Comparison of ENCODE assay signal across 8 cellular contexts in the genomic region with DNA sequence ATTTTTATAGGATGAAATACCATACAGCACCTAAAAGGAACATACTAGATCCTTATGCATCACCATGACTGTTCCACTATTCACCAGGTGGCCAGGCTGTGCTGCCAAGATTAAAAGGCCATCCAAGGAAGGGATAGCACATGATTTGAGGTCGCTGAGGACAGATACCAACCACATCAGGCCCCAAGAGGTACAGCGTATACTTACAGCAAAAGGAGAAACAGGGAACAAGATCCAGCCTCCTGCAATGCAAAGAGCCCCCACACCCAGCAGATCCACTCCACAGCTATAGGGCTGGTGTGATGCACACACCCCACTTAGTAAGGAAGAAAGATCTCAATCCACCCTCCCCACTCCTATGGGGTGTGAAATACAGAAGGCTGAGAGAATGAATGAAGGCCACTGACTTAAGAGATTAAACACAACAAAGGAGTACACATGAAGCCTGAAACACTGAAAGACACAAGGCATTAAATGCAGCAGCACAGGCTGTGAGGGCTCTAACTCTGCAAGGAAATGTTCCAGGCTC. TPM values are rescaled to one million over a fixed set of nuclear protein-coding genes. Genes with fewer than 3 reads are reported as not detected.
DNase-seq lines count a peak whose midpoint lies in the region; ATAC-seq lines count a peak whose summit lies in the region.

No MANE protein-coding gene starts in this region.

- CTCF ChIA-PET in activated CD4-positive, alpha-beta memory T cell treated with anti-CD3 and anti-CD28 coated beads, Interleukin-2, amount 10 ng/mL, durations not matched to agents 7 days and 5 days (lab: Charles Lee): no interaction called here

- peaks cover 26% of the 10 kb centered on the region for H3K4me1 Mint-ChIP-seq in activated CD4-positive, alpha-beta memory T cell treated with anti-CD3 and anti-CD28 coated beads, Interleukin-2, amount 10 ng/mL, durations not matched to agents 7 days and 5 days

- H3K9ac ChIP-seq in BLaER1 treated with 17β-estradiol and CSF1 and Interleukin-3, amounts not matched to agents 10 nM and 100 nM: peak overlapping the region; percentile 87 to 97 (median 92)
- peak overlapping the region; percentile 89 for H3K9ac ChIP-seq in skeletal muscle satellite cell (ENCODE audit: low read depth, low read length)

- no peak overlapping the region for H3K27ac Mint-ChIP-seq in activated CD4-positive, alpha-beta memory T cell treated with anti-CD3 and anti-CD28 coated beads, Interleukin-2, amount 10 ng/mL, durations not matched to agents 7 days and 5 days

- ATAC-seq in left ventricle myocardium superior (peak; percentile 50), HG03439 (IDR thresholded peaks at IDR 0.05; ENCODE audit: unreplicated experiment) (no peak)

- in situ Hi-C loops in HAP-1 (cut with MboI; ENCODE audit: low sequenced_read_pairs): no loop called here

- H3K36me3 ChIP-seq in BLaER1 treated with 17β-estradiol and CSF1 and Interleukin-3, amounts not matched to agents 10 nM and 100 nM: peaks cover 24 to 42% (median 38%) of the 10 kb centered on the region in 11 experiments
- H3K36me3 ChIP-seq in HAP-1 (replicated peaks): peaks cover 4% of the 10 kb centered on the region; the same call in 1 of the 2 replicates
- peaks cover 9% of the 10 kb centered on the region for H3K36me3 ChIP-seq in skeletal muscle satellite cell (ENCODE audit: insufficient read depth, low read length)

- peak overlapping the region; percentile 85 to 100 (median 94) for H3K4me3 ChIP-seq in BLaER1 treated with 17β-estradiol and CSF1 and Interleukin-3, amounts not matched to agents 10 nM and 100 nM
- H3K4me3 ChIP-seq in HAP-1 (peak overlapping the region; percentile 57), skeletal muscle satellite cell (ENCODE audit: low read length) (peak overlapping the region; percentile 83)

- peak; percentile 38 to 69 for DNase-seq in HAP-1 (ENCODE audit: low spot score in 2 of 2)
- no peak for DNase-seq in activated CD4-positive, alpha-beta memory T cell treated with anti-CD3 and anti-CD28 coated beads, Interleukin-2, amount 10 ng/mL, durations not matched to agents 7 days and 5 days
- no peak for DNase-seq in left ventricle myocardium superior
- no peak for DNase-seq in kidney glomerular epithelial cell (lab: John Stamatoyannopoulos, UW)
- no peak for DNase-seq in DMS79 (lab: John Stamatoyannopoulos, UW)

- peaks cover 22 to 30% (median 27%) of the 10 kb centered on the region in 10 experiments for H3K4me1 ChIP-seq in BLaER1 treated with 17β-estradiol and CSF1 and Interleukin-3, amounts not matched to agents 10 nM and 100 nM
- no peaks in the 10 kb centered on the region for H3K4me1 ChIP-seq in HAP-1
- H3K4me1 ChIP-seq in skeletal muscle satellite cell (ENCODE audit: control insufficient read depth, insufficient read depth, low read length): peaks cover 12% of the 10 kb centered on the region

- peak overlapping the region; percentile 85 for H3K4me3 Mint-ChIP-seq in activated CD4-positive, alpha-beta memory T cell treated with anti-CD3 and anti-CD28 coated beads, Interleukin-2, amount 10 ng/mL, durations not matched to agents 7 days and 5 days

- H3K27ac ChIP-seq in BLaER1 treated with 17β-estradiol and CSF1 and Interleukin-3, amounts not matched to agents 10 nM and 100 nM: peak overlapping the region in 9 of 11 experiments; percentile 81 to 89 (median 85); a peak in 17 of 22 replicates

- peaks cover 35% of the 10 kb centered on the region for H3K36me3 Mint-ChIP-seq in activated CD4-positive, alpha-beta memory T cell treated with anti-CD3 and anti-CD28 coated beads, Interleukin-2, amount 10 ng/mL, durations not matched to agents 7 days and 5 days (ENCODE audit: low read depth)

- intact Hi-C loops in left ventricle myocardium superior (cut with micrococcal nuclease): no loop called here

- H3K4me2 ChIP-seq in BLaER1 treated with 17β-estradiol and CSF1 and Interleukin-3, amounts not matched to agents 10 nM and 100 nM: peak overlapping the region; percentile 81 to 92 (median 86)
- H3K4me2 ChIP-seq in skeletal muscle satellite cell (ENCODE audit: low read length): peak overlapping the region; percentile 79

- H3K27me3 ChIP-seq in BLaER1 treated with 17β-estradiol and CSF1 and Interleukin-3, amounts not matched to agents 10 nM and 100 nM: no peaks in the 10 kb centered on the region
- H3K27me3 ChIP-seq in HAP-1 (ENCODE audit: low read depth) (no peaks in the 10 kb centered on the region), skeletal muscle satellite cell (ENCODE audit: control insufficient read depth, insufficient read depth, low read length) (no peaks in the 10 kb centered on the region)

- H3K27me3 Mint-ChIP-seq in activated CD4-positive, alpha-beta memory T cell treated with anti-CD3 and anti-CD28 coated beads, Interleukin-2, amount 10 ng/mL, durations not matched to agents 7 days and 5 days: no peaks in the 10 kb centered on the region

- POLR2A ChIA-PET in activated CD4-positive, alpha-beta memory T cell treated with anti-CD3 and anti-CD28 coated beads, Interleukin-2, amount 10 ng/mL, durations not matched to agents 7 days and 5 days (lab: Charles Lee): interaction anchor here (2.7 to 3.1 kb wide), 2 partner anchors 32 to 70 kb away, joined by 11 to 16 read pairs; a partner anchor contains a TSS

- peaks cover 0 to 23% (median 0%) of the 10 kb centered on the region in 11 experiments; a peak in 4 of 22 replicates for H4K20me1 ChIP-seq in BLaER1 treated with 17β-estradiol and CSF1 and Interleukin-3, amounts not matched to agents 10 nM and 100 nM

- H3K9me3 ChIP-seq in BLaER1 treated with 17β-estradiol and CSF1 and Interleukin-3, amounts not matched to agents 10 nM and 100 nM (replicated peaks in 1 of 11): peaks cover 34 to 44% (median 43%) of the 10 kb centered on the region in 11 experiments
- H3K9me3 ChIP-seq in HAP-1: peaks cover 5% of the 10 kb centered on the region; the same call in 1 of the 2 replicates
- H3K9me3 ChIP-seq in skeletal muscle satellite cell (replicated peaks; ENCODE audit: low read length): no peaks in the 10 kb centered on the region

- H3K9me3 Mint-ChIP-seq in activated CD4-positive, alpha-beta memory T cell treated with anti-CD3 and anti-CD28 coated beads, Interleukin-2, amount 10 ng/mL, durations not matched to agents 7 days and 5 days: peaks cover 12% of the 10 kb centered on the region

RNA-seq across cellular contexts. Expression of a gene that starts 32.0 kb away (rescaled TPM):
- total RNA-seq in activated CD4-positive, alpha-beta memory T cell treated with anti-CD3 and anti-CD28 coated beads, Interleukin-2, amount 10 ng/mL, durations not matched to agents 7 days and 5 days: 10 to 100 TPM; 17.8 to 19.6 TPM
- 12.1 TPM for total RNA-seq in left ventricle myocardium superior
- total RNA-seq in skeletal muscle satellite cell (2012; rRNA removed): 4.6 and 5.8 TPM in 2 replicates

RNA-seq across cellular contexts. Expression of a gene that starts 45.5 kb away (rescaled TPM):
- total RNA-seq in activated CD4-positive, alpha-beta memory T cell treated with anti-CD3 and anti-CD28 coated beads, Interleukin-2, amount 10 ng/mL, durations not matched to agents 7 days and 5 days: under 1 TPM; 0.60 to 0.98 TPM
- 1.8 TPM for total RNA-seq in left ventricle myocardium superior
- 4.3 and 4.6 TPM in 2 replicates for total RNA-seq in skeletal muscle satellite cell (2012; rRNA removed)

Comparison
In these comparisons a context has a peak if more than half of its experiments do, and no peak if none do; other contexts are left out.
1. DNase-seq: peak in HAP-1 (2 of 2); none in activated CD4-positive, alpha-beta memory T cell treated with anti-CD3 and anti-CD28 coated beads, Interleukin-2, amount 10 ng/mL, durations not matched to agents 7 days and 5 days (single experiment), left ventricle myocardium superior (single experiment), kidney glomerular epithelial cell (single experiment) and DMS79 (single experiment).
2. Peak in every context shown above with its lines, with median percentiles within 50 percentile points of each other: H3K4me3 ChIP-seq.